Comparison of ENCODE assay signal across 25 cellular contexts in genomic region chr3:10764314-10765051, GRCh38. TPM values are rescaled to one million over a fixed set of nuclear protein-coding genes. Genes with fewer than 3 reads are reported as not detected.
A peak's percentile ranks its signal among the peaks of the same experiment; 100 is the strongest.
DNase-seq lines count a peak whose midpoint lies in the region.
"Had no signal": no experiment of that assay in that cellular context is flagged by ENCODE, and none has a peak within 500 bp of the region (broad histone marks: within the 10 kb centered on the region; RNA-seq: fewer than 3 reads in every experiment).

No MANE protein-coding gene starts in this region.

- DNase-seq in Ammon's horn (ENCODE audit: low spot score): peak; percentile 72
- peak in 53 of 58 donors; percentile 21 to 79 (median 53) for DNase-seq in anterior cingulate cortex (lab: John Stamatoyannopoulos, UW)
- peak in 42 of 51 donors; percentile 25 to 84 (median 56) for DNase-seq in hypothalamus (lab: John Stamatoyannopoulos, UW)
- DNase-seq in occipital lobe (lab: John Stamatoyannopoulos, UW): peak; percentile 27
- DNase-seq in epidermal melanocyte (ENCODE audit: insufficient read length, low spot score): no peak
- DNase-seq in KBM-7: no peak
- no peak for DNase-seq in hepatic stellate cell (ENCODE audit: low spot score)
- DNase-seq in 8988T: no peak
- DNase-seq: activated CD4-positive, alpha-beta T cell treated with anti-CD3 and anti-CD28 coated beads for 36 hours; activated naive CD8-positive, alpha-beta T cell treated with anti-CD3 and anti-CD28 coated beads, Interleukin-2, amount 10 ng/mL, durations not matched to agents 7 days and 5 days; erythroblast; foreskin melanocyte; NCI-H1930; NCI-H2227 treated with DMSO at 0.1 percent for 48 hours; NCI-H774; nephron progenitor cell; PC-3; SHP77 treated with DMSO at 0.1 percent for 48 hours; spleen; stimulated activated CD4-positive, alpha-beta T cell treated with anti-CD3 and anti-CD28 coated beads, Interleukin-4, amount 100 ng/mL, for 24 hours; stomach; T-helper 1 cell had no signal

- in situ Hi-C loops in KBM-7 (cut with MboI; ENCODE audit: low pct_unique_long_range_greater_than_20kb, low sequenced_read_pairs): loop anchor here (25.0 kb wide), 1 partner anchor 298 kb away; no protein-coding TSS in a partner anchor

RNA-seq across cellular contexts. Expression of gene SLC6A11, which starts 51.5 kb away (rescaled TPM):
- total RNA-seq in occipital lobe: 35.1 TPM
- total RNA-seq: A673; activated CD4-positive, alpha-beta T cell treated with anti-CD3 and anti-CD28 coated beads for 36 hours; activated naive CD8-positive, alpha-beta T cell treated with anti-CD3 and anti-CD28 coated beads, Interleukin-2, amount 10 ng/mL, durations not matched to agents 7 days and 5 days; activated T-helper 2 cell treated with anti-CD3 and anti-CD28 coated beads, Interferon-gamma antibody, Interleukin-2, Interleukin-4, amounts not matched to agents 10 μg/mL and 5 μg/mL and 100 μg/mL, durations not matched to agents 14 hours and 24 hours and 36 hours; K562 had no signal

Comparison
In these comparisons a context has a peak if more than half of its experiments do, and no peak if none do; other contexts are left out.
1. DNase-seq: peak in Ammon's horn (single experiment), anterior cingulate cortex (53 of 58), hypothalamus (42 of 51) and occipital lobe (single experiment); none in epidermal melanocyte (single experiment), KBM-7 (single experiment), hepatic stellate cell (single experiment) and 8988T (single experiment).